In genomic region chrX:47264507-47265173, GRCh38 we compare ENCODE assay signal across 14 cellular contexts. TPM values are rescaled to one million over a fixed set of nuclear protein-coding genes. Genes with fewer than 3 reads are reported as not detected.
A peak's percentile ranks its signal among the peaks of the same experiment; 100 is the strongest.
DNase-seq lines count a peak whose midpoint lies in the region; ATAC-seq, FAIRE-seq and TF ChIP-seq lines count a peak whose summit lies in the region.
"Had no signal": no experiment of that assay in that cellular context is flagged by ENCODE, and none has a peak within 500 bp of the region (broad histone marks: within the 10 kb centered on the region; RNA-seq: fewer than 3 reads in every experiment).

No MANE protein-coding gene starts in this region.

- POLR2A ChIA-PET in A549 (lab: Yijun Ruan, JAX): interaction anchor here (0.6 to 1.1 kb wide), 2 partner anchors 31 to 47 kb away, joined by 4 read pairs; no protein-coding TSS in a partner anchor
- POLR2A ChIA-PET in SK-N-SH (lab: Yijun Ruan, JAX): no interaction called here

- H3K27me3 ChIP-seq in SK-N-SH (ENCODE audit: insufficient read depth): no peaks in the 10 kb centered on the region; the same call in 1 of the 2 replicates

- H3K4me2 ChIP-seq in A549 (peak overlapping the region; percentile 51), SK-N-SH (no peak overlapping the region)
- H3K4me2 ChIP-seq: PC-9 had no signal

- no peaks in the 10 kb centered on the region for H3K79me2 ChIP-seq in SK-N-SH (ENCODE audit: insufficient read depth)

- ATAC-seq in A549: peak; percentile 84 to 92
- ATAC-seq in HG03565 (IDR thresholded peaks at IDR 0.05; ENCODE audit: unreplicated experiment): no peak
- ATAC-seq: stimulated activated memory B cell treated with anti-CD40 and anti-IgM and Interleukin-4, amounts not matched to agents 10 μg/mL and 1 μg/mL and 100 μg/mL, for 72 hours had no signal

- no peaks in the 10 kb centered on the region for H3K9me3 Mint-ChIP-seq in endothelial cell (ENCODE audit: unreplicated experiment)
- H3K9me3 Mint-ChIP-seq: activated B cell treated with CpG ODN at 0.5 μM for 24 hours; activated naive CD8-positive, alpha-beta T cell treated with anti-CD3 and anti-CD28 coated beads, Interleukin-2, amount 10 ng/mL, durations not matched to agents 7 days and 5 days; stimulated activated memory B cell treated with anti-CD40 and anti-IgM and Interleukin-4, amounts not matched to agents 10 μg/mL and 1 μg/mL and 100 μg/mL, for 72 hours had no signal

- no peaks in the 10 kb centered on the region for H3K4me1 Mint-ChIP-seq in endothelial cell (ENCODE audit: unreplicated experiment)
- H3K4me1 Mint-ChIP-seq: activated B cell treated with CpG ODN at 0.5 μM for 24 hours; stimulated activated memory B cell treated with anti-CD40 and anti-IgM and Interleukin-4, amounts not matched to agents 10 μg/mL and 1 μg/mL and 100 μg/mL, for 72 hours had no signal

- no peak overlapping the region for H2AFZ ChIP-seq in SK-N-SH (ENCODE audit: low read depth)
- H2AFZ ChIP-seq: PC-9 had no signal

- no peak overlapping the region for H3K4me3 ChIP-seq in A549
- H3K4me3 ChIP-seq in SK-N-SH (ENCODE audit: low read depth in 2 of 2, low read length in 1 of 2): no peak overlapping the region
- H3K4me3 ChIP-seq in fibroblast of pulmonary artery (replicated peaks; ENCODE audit: low read depth, low read length): no peak overlapping the region
- H3K4me3 ChIP-seq: PC-9 had no signal

- no peak overlapping the region for H3K27ac Mint-ChIP-seq in endothelial cell (ENCODE audit: unreplicated experiment)
- H3K27ac Mint-ChIP-seq: activated B cell treated with CpG ODN at 0.5 μM for 24 hours; activated naive CD8-positive, alpha-beta T cell treated with anti-CD3 and anti-CD28 coated beads, Interleukin-2, amount 10 ng/mL, durations not matched to agents 7 days and 5 days; stimulated activated memory B cell treated with anti-CD40 and anti-IgM and Interleukin-4, amounts not matched to agents 10 μg/mL and 1 μg/mL and 100 μg/mL, for 72 hours had no signal

- TF ChIP-seq CTCF in A549 (IDR thresholded peaks at IDR 0.05) (no peak), SK-N-SH (IDR thresholded peaks at IDR 0.05) (no peak), fibroblast of pulmonary artery (IDR thresholded peaks at IDR 0.05; ENCODE audit: low read length, missing control alignments) (no peak), endothelial cell (IDR thresholded peaks at IDR 0.05; ENCODE audit: unreplicated experiment) (no peak)

- H3K4me3 Mint-ChIP-seq in endothelial cell (ENCODE audit: unreplicated experiment): no peak overlapping the region
- H3K4me3 Mint-ChIP-seq: activated B cell treated with CpG ODN at 0.5 μM for 24 hours; activated naive CD8-positive, alpha-beta T cell treated with anti-CD3 and anti-CD28 coated beads, Interleukin-2, amount 10 ng/mL, durations not matched to agents 7 days and 5 days; CD14-positive monocyte; stimulated activated memory B cell treated with anti-CD40 and anti-IgM and Interleukin-4, amounts not matched to agents 10 μg/mL and 1 μg/mL and 100 μg/mL, for 72 hours had no signal

- H3K27ac ChIP-seq in A549: peak overlapping the region; percentile 53 to 72; a peak in 5 of 6 replicates
- no peak overlapping the region for H3K27ac ChIP-seq in SK-N-SH (ENCODE audit: low read depth in 2 of 2, low read length in 1 of 2)
- H3K27ac ChIP-seq: PC-9 had no signal

- no peaks in the 10 kb centered on the region for H3K36me3 Mint-ChIP-seq in endothelial cell (ENCODE audit: low read depth, unreplicated experiment)
- H3K36me3 Mint-ChIP-seq: activated naive CD8-positive, alpha-beta T cell treated with anti-CD3 and anti-CD28 coated beads, Interleukin-2, amount 10 ng/mL, durations not matched to agents 7 days and 5 days; CD14-positive monocyte; stimulated activated memory B cell treated with anti-CD40 and anti-IgM and Interleukin-4, amounts not matched to agents 10 μg/mL and 1 μg/mL and 100 μg/mL, for 72 hours had no signal

- TF ChIP-seq POLR2A in A549 (IDR thresholded peaks at IDR 0.05; ENCODE audit: low read length): no peak
- no peak for TF ChIP-seq POLR2A in H54 (IDR thresholded peaks at IDR 0.05; ENCODE audit: low read depth, low read length)

- H3K4me1 ChIP-seq in A549: peaks cover 13% of the 10 kb centered on the region
- no peaks in the 10 kb centered on the region for H3K4me1 ChIP-seq in SK-N-SH (ENCODE audit: control insufficient read depth in 1 of 2, insufficient read depth in 2 of 2, low read depth in 1 of 2, low read length in 1 of 2)

- CTCF ChIA-PET in A549 (lab: Yijun Ruan, JAX) (interaction anchor here (1.0 kb wide), 1 partner anchor 20 kb away, joined by 6 read pairs; no protein-coding TSS in a partner anchor), SK-N-SH (lab: Yijun Ruan, JAX) (interaction anchor here (0.8 kb wide), 1 partner anchor 68 kb away, joined by 4 read pairs; no protein-coding TSS in a partner anchor)

- H3K9me3 ChIP-seq in A549 (no peaks in the 10 kb centered on the region), SK-N-SH (no peaks in the 10 kb centered on the region)

- H3K9me2 ChIP-seq in SK-N-SH: no peaks in the 10 kb centered on the region

- TF ChIP-seq EP300 in A549 (IDR thresholded peaks at IDR 0.05) (no peak), SK-N-SH (IDR thresholded peaks at IDR 0.05; ENCODE audit: borderline replicate concordance in 1 of 2, low read depth in 1 of 2, low read length in 1 of 2) (no peak)

- H3K27me3 Mint-ChIP-seq in endothelial cell (ENCODE audit: unreplicated experiment): peaks cover under 1% of the 10 kb centered on the region
- H3K27me3 Mint-ChIP-seq: activated B cell treated with CpG ODN at 0.5 μM for 24 hours; activated naive CD8-positive, alpha-beta T cell treated with anti-CD3 and anti-CD28 coated beads, Interleukin-2, amount 10 ng/mL, durations not matched to agents 7 days and 5 days; stimulated activated memory B cell treated with anti-CD40 and anti-IgM and Interleukin-4, amounts not matched to agents 10 μg/mL and 1 μg/mL and 100 μg/mL, for 72 hours had no signal

- H4K20me1 ChIP-seq in SK-N-SH (ENCODE audit: insufficient read depth): no peaks in the 10 kb centered on the region

- no peaks in the 10 kb centered on the region for H3F3A ChIP-seq in SK-N-SH (replicated peaks; ENCODE audit: insufficient read depth)

- 34% methylated on average over 7 of the region's 7 CpGs for WGBS in A549 (ENCODE audit: missing lambda C conversion rate)
- WGBS in SK-N-SH (ENCODE audit: low lambda C conversion rate): 43% methylated on average over 7 of the region's 7 CpGs

- no peak for FAIRE-seq in A549 (lab: Jason Lieb, UNC)
- no peak for FAIRE-seq in H54 (lab: Jason Lieb, UNC)

- H3K9ac ChIP-seq in SK-N-SH: no peak overlapping the region

- no peaks in the 10 kb centered on the region for H3K36me3 ChIP-seq in SK-N-SH (replicated peaks in 1 of 2; ENCODE audit: control insufficient read depth in 1 of 2, insufficient read depth in 2 of 2, low read length in 1 of 2)

- TF ChIP-seq RAD21 in A549 (conservative IDR thresholded peaks at IDR 0.05 in 1 of 2, IDR thresholded peaks at IDR 0.05 in 1 of 2) (no peak), SK-N-SH (IDR thresholded peaks at IDR 0.05; ENCODE audit: low read length) (no peak)

- DNase-seq in A549 (ENCODE audit: low read depth in 1 of 2, low spot score in 1 of 2): peak; percentile 25 to 62
- peak; percentile 20 for DNase-seq in H54 (ENCODE audit: insufficient read length, low spot score)
- no peak for DNase-seq in SK-N-SH
- peak; percentile 70 for DNase-seq in fibroblast of pulmonary artery (ENCODE audit: low read depth)
- DNase-seq in endothelial cell (ENCODE audit: low spot score): no peak
- no peak for DNase-seq in GOT3 (lab: John Stamatoyannopoulos, UW)
- no peak for DNase-seq in midbrain (lab: John Stamatoyannopoulos, UW)
- DNase-seq: activated B cell treated with CpG ODN at 0.5 μM for 24 hours; activated naive CD8-positive, alpha-beta T cell treated with anti-CD3 and anti-CD28 coated beads, Interleukin-2, amount 10 ng/mL, durations not matched to agents 7 days and 5 days; NCI-H187; PC-9 had no signal

TF ChIP-seq in A549, 52 proteins besides CTCF, POLR2A, EP300 and RAD21:
- TF ChIP-seq TFCP2L1 (CRISPR knock-in tag; IDR thresholded peaks at IDR 0.05): no peak
- TF ChIP-seq JUNB (IDR thresholded peaks at IDR 0.05): 0 out of 2 replicates have a peak, but pooled peaks have one; percentile 13
- TF ChIP-seq RCOR1 (IDR thresholded peaks at IDR 0.05; ENCODE audit: low read depth, low read length): no peak
- no peak for TF ChIP-seq FOSL2 (IDR thresholded peaks at IDR 0.05)
- peak; percentile 78 for TF ChIP-seq FOSL2 (CRISPR knock-in tag; IDR thresholded peaks at IDR 0.05)

TF ChIP-seq in SK-N-SH, 30 proteins besides CTCF, POLR2A, EP300 and RAD21 (continues in another document):
- TF ChIP-seq, protein P1, sequence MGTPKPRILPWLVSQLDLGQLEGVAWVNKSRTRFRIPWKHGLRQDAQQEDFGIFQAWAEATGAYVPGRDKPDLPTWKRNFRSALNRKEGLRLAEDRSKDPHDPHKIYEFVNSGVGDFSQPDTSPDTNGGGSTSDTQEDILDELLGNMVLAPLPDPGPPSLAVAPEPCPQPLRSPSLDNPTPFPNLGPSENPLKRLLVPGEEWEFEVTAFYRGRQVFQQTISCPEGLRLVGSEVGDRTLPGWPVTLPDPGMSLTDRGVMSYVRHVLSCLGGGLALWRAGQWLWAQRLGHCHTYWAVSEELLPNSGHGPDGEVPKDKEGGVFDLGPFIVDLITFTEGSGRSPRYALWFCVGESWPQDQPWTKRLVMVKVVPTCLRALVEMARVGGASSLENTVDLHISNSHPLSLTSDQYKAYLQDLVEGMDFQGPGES (IDR thresholded peaks at IDR 0.05; ENCODE audit: low read depth, low read length): no peak

RNA-seq across cellular contexts. Expression of gene USP11, which starts 31.8 kb away (rescaled TPM):
- polyA plus RNA-seq in A549 (2011; rRNA removed): 35.6 and 36.6 TPM in 2 replicates
- polyA plus RNA-seq in A549 (2012; cell fraction: cytosol; rRNA removed): 22.2 and 25.4 TPM in 2 replicates
- 74.3 and 83.3 TPM in 2 replicates for polyA plus RNA-seq in A549 (2012; cell fraction: nucleus; rRNA removed)
- 43.5 to 53.3 TPM (median 50.0 TPM) in 3 replicates for polyA plus RNA-seq in A549 (2017; fragmentation: RNase III; extraction: RNeasy Plus Mini Kit Qiagen cat#74134 plus additional on column Dnase treatment)
- polyA minus RNA-seq in A549 (2011; rRNA and poly(A)+ RNA removed): 122 and 133 TPM in 2 replicates
- polyA plus RNA-seq in SK-N-SH (2012; rRNA removed): 40.1 and 53.1 TPM in 2 replicates
- 19.8 and 26.2 TPM in 2 replicates for polyA plus RNA-seq in SK-N-SH (2012; cell fraction: cytosol; rRNA removed)
- 185 and 213 TPM in 2 replicates for polyA plus RNA-seq in SK-N-SH (2012; cell fraction: nucleus; rRNA removed)
- total RNA-seq in endothelial cell (ENCODE audit: unreplicated experiment): 72.5 TPM

RNA-seq across cellular contexts. Expression of gene CDK16, which starts 46.2 kb away (rescaled TPM):
- polyA plus RNA-seq in A549 (2011; rRNA removed): 111 and 121 TPM in 2 replicates
- 141 and 147 TPM in 2 replicates for polyA plus RNA-seq in A549 (2012; cell fraction: cytosol; rRNA removed)
- 280 and 320 TPM in 2 replicates for polyA plus RNA-seq in A549 (2012; cell fraction: nucleus; rRNA removed)
- 101 to 115 TPM (median 105 TPM) in 3 replicates for polyA plus RNA-seq in A549 (2017; fragmentation: RNase III; extraction: RNeasy Plus Mini Kit Qiagen cat#74134 plus additional on column Dnase treatment)
- 268 and 280 TPM in 2 replicates for polyA minus RNA-seq in A549 (2011; rRNA and poly(A)+ RNA removed)
- polyA plus RNA-seq in SK-N-SH (2012; rRNA removed): 115 and 116 TPM in 2 replicates
- 64.3 and 83.1 TPM in 2 replicates for polyA plus RNA-seq in SK-N-SH (2012; cell fraction: cytosol; rRNA removed)
- 213 and 232 TPM in 2 replicates for polyA plus RNA-seq in SK-N-SH (2012; cell fraction: nucleus; rRNA removed)
- total RNA-seq in endothelial cell (ENCODE audit: unreplicated experiment): 103 TPM

Comparison
In these comparisons a context has a peak if more than half of its experiments do, and no peak if none do; other contexts are left out.
1. DNase-seq: peak in A549 (2 of 2), H54 (single experiment) and fibroblast of pulmonary artery (single experiment); none in SK-N-SH (single experiment), endothelial cell (single experiment), GOT3 (single experiment) and midbrain (single experiment).
2. H3K27ac ChIP-seq: peak in A549 (2 of 2); none in SK-N-SH (0 of 2).